In genomic region chr19:21880761-21881160, GRCh38 we compare ENCODE assay signal across 8 cellular contexts. TPM values are rescaled to one million over a fixed set of nuclear protein-coding genes. Genes with fewer than 3 reads are reported as not detected.
DNase-seq lines count a peak whose midpoint lies in the region; ATAC-seq and TF ChIP-seq lines count a peak whose summit lies in the region.
"Not testable (repeated sequence)": the region's sequence is repeated elsewhere in the genome, so short reads cannot be mapped to it uniquely, and the experiment has no call there.

No MANE protein-coding gene starts in this region.

- not testable (repeated sequence) for H3K9ac ChIP-seq in IMR-90 (ENCODE audit: low read depth, low read length)

- H3K4me3 ChIP-seq in BJ (ENCODE audit: low read depth, low read length); IMR-90 (ENCODE audit: insufficient read depth, low read depth, low read length); Panc1 (ENCODE audit: low read depth in 2 of 2, low read length in 2 of 2); esophagus muscularis mucosa: not testable (repeated sequence)

- H3K27ac Mint-ChIP-seq in activated CD4-positive, alpha-beta memory T cell treated with anti-CD3 and anti-CD28 coated beads for 36 hours; activated naive CD4-positive, alpha-beta T cell treated with anti-CD3 and anti-CD28 coated beads for 36 hours; neural crest cell (ENCODE audit: unreplicated experiment): not testable (repeated sequence)

- TF ChIP-seq RAD21 in IMR-90 (IDR thresholded peaks at IDR 0.05; ENCODE audit: low read length): 0 out of 2 replicates have a peak, but pooled peaks have one; percentile 8

- not testable (repeated sequence) for H3K79me1 ChIP-seq in IMR-90 (ENCODE audit: low read depth in 1 of 2, low read length in 2 of 2)

- H3K4me1 Mint-ChIP-seq in activated CD4-positive, alpha-beta memory T cell treated with anti-CD3 and anti-CD28 coated beads for 36 hours (ENCODE audit: low read depth); activated naive CD4-positive, alpha-beta T cell treated with anti-CD3 and anti-CD28 coated beads for 36 hours (ENCODE audit: low read depth); neural crest cell: not testable (repeated sequence)

- dilution Hi-C loops in IMR-90 (cut with HindIII; ENCODE audit: low sequenced_read_pairs, unreplicated experiment): not testable (repeated sequence)

- H2AK9ac ChIP-seq in IMR-90 (replicated peaks; ENCODE audit: low read depth, low read length, poor library complexity): not testable (repeated sequence)

- not testable (repeated sequence) for TF ChIP-seq EP300 in esophagus muscularis mucosa (IDR thresholded peaks at IDR 0.05)

- not testable (repeated sequence) for H4K20me1 ChIP-seq in IMR-90 (ENCODE audit: insufficient read depth, low read length)

- in situ Hi-C loops in IMR-90 (cut with MboI; ENCODE audit: low sequenced_read_pairs); Panc1 (cut with HindIII; ENCODE audit: low pct_unique_long_range_greater_than_20kb, low sequenced_read_pairs): not testable (repeated sequence)

- H3K14ac ChIP-seq in IMR-90 (replicated peaks; ENCODE audit: low read depth, low read length): not testable (repeated sequence)

- H4K91ac ChIP-seq in IMR-90 (ENCODE audit: insufficient read depth, low read depth, low read length): not testable (repeated sequence)

- H2BK20ac ChIP-seq in IMR-90 (ENCODE audit: low read depth, low read length): not testable (repeated sequence)

- not testable (repeated sequence) for H3K27me3 ChIP-seq in BJ (ENCODE audit: control insufficient read depth, insufficient read depth, low read length); IMR-90 (ENCODE audit: control insufficient read depth, insufficient read depth, low read length); Panc1 (ENCODE audit: control insufficient read depth, insufficient read depth, low read length); esophagus muscularis mucosa

- H3K23ac ChIP-seq in IMR-90 (ENCODE audit: low read depth, low read length): not testable (repeated sequence)

- H3K36me3 ChIP-seq in BJ (ENCODE audit: control insufficient read depth, insufficient read depth, low read length); IMR-90 (ENCODE audit: control insufficient read depth, insufficient read depth, low read length); Panc1 (ENCODE audit: control insufficient read depth, insufficient read depth, low read length); esophagus muscularis mucosa: not testable (repeated sequence)

- H3K9me3 Mint-ChIP-seq in activated CD4-positive, alpha-beta memory T cell treated with anti-CD3 and anti-CD28 coated beads for 36 hours; activated naive CD4-positive, alpha-beta T cell treated with anti-CD3 and anti-CD28 coated beads for 36 hours: not testable (repeated sequence)
- peaks cover 18% of the 10 kb centered on the region for H3K9me3 Mint-ChIP-seq in neural crest cell

- not testable (repeated sequence) for H3K27me3 Mint-ChIP-seq in activated CD4-positive, alpha-beta memory T cell treated with anti-CD3 and anti-CD28 coated beads for 36 hours; neural crest cell (ENCODE audit: low read depth)
- peaks cover 10% of the 10 kb centered on the region for H3K27me3 Mint-ChIP-seq in activated naive CD4-positive, alpha-beta T cell treated with anti-CD3 and anti-CD28 coated beads for 36 hours (ENCODE audit: low read depth)

- not testable (repeated sequence) for H3K9me1 ChIP-seq in IMR-90 (ENCODE audit: insufficient read depth, low read length)

- H3K27ac ChIP-seq in IMR-90 (ENCODE audit: insufficient read depth, low read length); Panc1 (ENCODE audit: low read length); esophagus muscularis mucosa (replicated peaks in 1 of 4): not testable (repeated sequence)

- intact Hi-C loops in IMR-90 (cut with micrococcal nuclease); Panc1 (cut with micrococcal nuclease; ENCODE audit: unreplicated experiment); activated CD4-positive, alpha-beta memory T cell treated with anti-CD3 and anti-CD28 coated beads for 36 hours (cut with micrococcal nuclease); activated naive CD4-positive, alpha-beta T cell treated with anti-CD3 and anti-CD28 coated beads for 36 hours (cut with micrococcal nuclease); esophagus muscularis mucosa (cut with DNase I): not testable (repeated sequence)

- not testable (repeated sequence) for H3K4me3 Mint-ChIP-seq in activated CD4-positive, alpha-beta memory T cell treated with anti-CD3 and anti-CD28 coated beads for 36 hours; activated naive CD4-positive, alpha-beta T cell treated with anti-CD3 and anti-CD28 coated beads for 36 hours; neural crest cell

- H3K4me1 ChIP-seq in IMR-90 (ENCODE audit: control insufficient read depth, insufficient read depth, low read length); Panc1 (ENCODE audit: control insufficient read depth, insufficient read depth, low read length); esophagus muscularis mucosa: not testable (repeated sequence)

- H3K9me3 ChIP-seq in IMR-90 (ENCODE audit: control insufficient read depth, insufficient read depth, low read length): peaks cover 14% of the 10 kb centered on the region
- H3K9me3 ChIP-seq in Panc1 (ENCODE audit: control insufficient read depth, insufficient read depth, low read depth, low read length); esophagus muscularis mucosa: not testable (repeated sequence)

- TF ChIP-seq CTCF in BJ (IDR thresholded peaks at IDR 0.05; ENCODE audit: insufficient read depth, low read depth, low read length): 0 out of 2 replicates have a peak, but pooled peaks have one; percentile 2
- TF ChIP-seq CTCF in IMR-90 (conservative IDR thresholded peaks at IDR 0.05; ENCODE audit: low read depth, low read length): not testable (repeated sequence)
- TF ChIP-seq CTCF in Panc1 (IDR thresholded peaks at IDR 0.05): peak; percentile 48
- TF ChIP-seq CTCF in esophagus muscularis mucosa (IDR thresholded peaks at IDR 0.05): peak; percentile 22 to 39 (median 37)
- peak; percentile 33 for TF ChIP-seq CTCF in neural crest cell (conservative IDR thresholded peaks at IDR 0.05)

- H2BK15ac ChIP-seq in IMR-90 (ENCODE audit: low read depth, low read length): not testable (repeated sequence)

- H3K36me3 Mint-ChIP-seq in activated CD4-positive, alpha-beta memory T cell treated with anti-CD3 and anti-CD28 coated beads for 36 hours; activated naive CD4-positive, alpha-beta T cell treated with anti-CD3 and anti-CD28 coated beads for 36 hours (ENCODE audit: low read depth); neural crest cell (ENCODE audit: low read depth): not testable (repeated sequence)

- H2AFZ ChIP-seq in IMR-90 (replicated peaks; ENCODE audit: low read length, poor library complexity): not testable (repeated sequence)

- no CpG with 5 or more reads among the region's 9 CpGs for WGBS in IMR-90 (ENCODE audit: extremely low coverage in 2 of 2, insufficient read length in 1 of 2), 2 experiments
- WGBS in esophagus muscularis mucosa: 45% methylated on average over 8 of the region's 9 CpGs

- CTCF ChIA-PET in BJ (lab: Yijun Ruan, JAX); IMR-90 (lab: Yijun Ruan, JAX); Panc1 (lab: Charles Lee); activated CD4-positive, alpha-beta memory T cell treated with anti-CD3 and anti-CD28 coated beads for 36 hours (lab: Charles Lee); activated naive CD4-positive, alpha-beta T cell treated with anti-CD3 and anti-CD28 coated beads for 36 hours (lab: Charles Lee): not testable (repeated sequence)

- H3K4ac ChIP-seq in IMR-90 (ENCODE audit: low read depth, low read length): not testable (repeated sequence)

- not testable (repeated sequence) for H4K5ac ChIP-seq in IMR-90 (ENCODE audit: low read depth, low read length)

- H2AK5ac ChIP-seq in IMR-90 (ENCODE audit: low read depth, low read length): not testable (repeated sequence)

- H2BK5ac ChIP-seq in IMR-90 (ENCODE audit: low read depth, low read length, poor library complexity, severe bottlenecking): not testable (repeated sequence)

- H3K56ac ChIP-seq in IMR-90 (ENCODE audit: extremely low read depth, insufficient read depth, low read length): not testable (repeated sequence)

- not testable (repeated sequence) for TF ChIP-seq POLR2A in IMR-90 (IDR thresholded peaks at IDR 0.05; ENCODE audit: low read depth, low read length); esophagus muscularis mucosa (IDR thresholded peaks at IDR 0.05; ENCODE audit: low read depth)

- POLR2A ChIA-PET in BJ (lab: Charles Lee); IMR-90 (lab: Charles Lee; ENCODE audit: unreplicated experiment); Panc1 (lab: Charles Lee); activated CD4-positive, alpha-beta memory T cell treated with anti-CD3 and anti-CD28 coated beads for 36 hours (lab: Charles Lee): not testable (repeated sequence)

- H3K18ac ChIP-seq in IMR-90 (ENCODE audit: low read depth, low read length): not testable (repeated sequence)

- not testable (repeated sequence) for ATAC-seq in IMR-90 (ENCODE audit: low read depth); Panc1

- BruUV-seq in IMR-90 (replicated peaks; lab: Mats Ljungman, UMichigan); Panc1 (replicated peaks; lab: Mats Ljungman, UMichigan): not testable (repeated sequence)

- H2BK120ac ChIP-seq in IMR-90 (ENCODE audit: low read depth, low read length): not testable (repeated sequence)

- not testable (repeated sequence) for DNase-seq in BJ (ENCODE audit: low read depth); IMR-90; Panc1 (ENCODE audit: low read depth, low spot score); esophagus muscularis mucosa (ENCODE audit: extremely low spot score); neural crest cell (ENCODE audit: low read depth, low spot score)
- DNase-seq in activated CD4-positive, alpha-beta memory T cell treated with anti-CD3 and anti-CD28 coated beads for 36 hours: peak; percentile 41
- DNase-seq in activated naive CD4-positive, alpha-beta T cell treated with anti-CD3 and anti-CD28 coated beads for 36 hours: peak; percentile 43
- DNase-seq in stimulated activated CD8-positive, alpha-beta memory T cell treated with anti-CD3 and anti-CD28 coated beads, Interleukin-4, amount 100 ng/mL, for 48 hours: peak; percentile 30

- H4K8ac ChIP-seq in IMR-90 (ENCODE audit: low read depth in 2 of 2, low read length in 2 of 2): not testable (repeated sequence)

- not testable (repeated sequence) for H3K4me2 ChIP-seq in IMR-90 (ENCODE audit: low read depth, low read length)

RNA-seq across cellular contexts. Expression of gene ZNF43, which starts 44.8 kb away (rescaled TPM):
- 1.8 and 3.4 TPM in 2 replicates for polyA plus RNA-seq in BJ (2011; rRNA removed)
- polyA minus RNA-seq in BJ (2011; rRNA and poly(A)+ RNA removed): 7.0 and 9.6 TPM in 2 replicates
- total RNA-seq in IMR-90 (2012; rRNA removed): 8.8 and 10.6 TPM in 2 replicates
- 1.9 and 2.9 TPM in 2 replicates for polyA plus RNA-seq in IMR-90 (2012; rRNA removed)
- polyA plus RNA-seq in IMR-90 (2012; cell fraction: cytosol; rRNA removed): 0.55 and 1.1 TPM in 2 replicates
- 1.8 and 8.4 TPM in 2 replicates for polyA plus RNA-seq in IMR-90 (2012; cell fraction: nucleus; rRNA removed; ENCODE audit: low replicate concordance)
- total RNA-seq in Panc1 (2021; ENCODE audit: unreplicated experiment): 27.7 TPM
- 7.0 TPM for polyA plus RNA-seq in Panc1 (2012; ENCODE audit: insufficient read length)
- 10 to 100 TPM; 25.2 to 25.3 TPM for total RNA-seq in activated CD4-positive, alpha-beta memory T cell treated with anti-CD3 and anti-CD28 coated beads for 36 hours
- 10 to 100 TPM; 25.8 to 27.8 TPM for total RNA-seq in activated naive CD4-positive, alpha-beta T cell treated with anti-CD3 and anti-CD28 coated beads for 36 hours
- total RNA-seq in esophagus muscularis mucosa: 10 to 100 TPM in 1 of 4 donors, 1 to 10 TPM in 3; 7.6 to 10.4 (median 8.1) TPM
- total RNA-seq in neural crest cell: 80.3 and 85.9 TPM in 2 replicates
